1 cellular context compared by ENCODE assay signal in the genomic region with DNA sequence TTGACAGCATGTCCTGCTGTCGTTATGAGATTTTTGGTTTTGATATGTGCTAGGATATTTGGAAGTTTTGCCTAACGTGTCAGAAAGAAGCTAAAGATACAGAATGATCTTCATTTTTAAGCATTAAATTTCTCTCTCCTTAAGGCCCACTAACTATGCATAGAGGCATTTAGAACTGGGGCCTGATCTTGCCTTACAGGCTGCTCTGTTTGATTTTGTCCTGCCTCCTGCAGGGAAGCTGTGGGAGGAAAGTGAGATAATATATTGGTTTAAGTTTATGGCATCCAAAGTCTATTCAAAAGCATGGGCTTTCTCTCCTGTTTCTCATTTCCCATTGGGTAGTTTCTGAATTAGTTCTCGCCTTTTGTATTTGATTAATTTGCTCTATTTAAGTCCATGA.
TF ChIP-seq lines count a peak whose summit lies in the region.

No MANE protein-coding gene starts in this region.

TF ChIP-seq in GM23338, 12 proteins besides CTCF, POLR2A, EP300 and RAD21 (continued from another document):
- TF ChIP-seq ZNF462 (CRISPR knock-in tag; IDR thresholded peaks at IDR 0.05) (no peak), ZNF114 (CRISPR knock-in tag; IDR thresholded peaks at IDR 0.05) (no peak), JUNB (IDR thresholded peaks at IDR 0.05; ENCODE audit: unreplicated experiment) (no peak), NANOG (IDR thresholded peaks at IDR 0.05; ENCODE audit: borderline replicate concordance) (no peak), STAT1 (IDR thresholded peaks at IDR 0.05; ENCODE audit: unreplicated experiment) (no peak), EZH2phosphoT487 (IDR thresholded peaks at IDR 0.05; ENCODE audit: unreplicated experiment) (no peak), POLR2AphosphoS5 (IDR thresholded peaks at IDR 0.05; ENCODE audit: low read depth) (no peak)
- TF ChIP-seq, protein P1, sequence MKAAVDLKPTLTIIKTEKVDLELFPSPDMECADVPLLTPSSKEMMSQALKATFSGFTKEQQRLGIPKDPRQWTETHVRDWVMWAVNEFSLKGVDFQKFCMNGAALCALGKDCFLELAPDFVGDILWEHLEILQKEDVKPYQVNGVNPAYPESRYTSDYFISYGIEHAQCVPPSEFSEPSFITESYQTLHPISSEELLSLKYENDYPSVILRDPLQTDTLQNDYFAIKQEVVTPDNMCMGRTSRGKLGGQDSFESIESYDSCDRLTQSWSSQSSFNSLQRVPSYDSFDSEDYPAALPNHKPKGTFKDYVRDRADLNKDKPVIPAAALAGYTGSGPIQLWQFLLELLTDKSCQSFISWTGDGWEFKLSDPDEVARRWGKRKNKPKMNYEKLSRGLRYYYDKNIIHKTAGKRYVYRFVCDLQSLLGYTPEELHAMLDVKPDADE (IDR thresholded peaks at IDR 0.05), result no peak
